Comparison of ENCODE assay signal across 1 cellular context in the genomic region with DNA sequence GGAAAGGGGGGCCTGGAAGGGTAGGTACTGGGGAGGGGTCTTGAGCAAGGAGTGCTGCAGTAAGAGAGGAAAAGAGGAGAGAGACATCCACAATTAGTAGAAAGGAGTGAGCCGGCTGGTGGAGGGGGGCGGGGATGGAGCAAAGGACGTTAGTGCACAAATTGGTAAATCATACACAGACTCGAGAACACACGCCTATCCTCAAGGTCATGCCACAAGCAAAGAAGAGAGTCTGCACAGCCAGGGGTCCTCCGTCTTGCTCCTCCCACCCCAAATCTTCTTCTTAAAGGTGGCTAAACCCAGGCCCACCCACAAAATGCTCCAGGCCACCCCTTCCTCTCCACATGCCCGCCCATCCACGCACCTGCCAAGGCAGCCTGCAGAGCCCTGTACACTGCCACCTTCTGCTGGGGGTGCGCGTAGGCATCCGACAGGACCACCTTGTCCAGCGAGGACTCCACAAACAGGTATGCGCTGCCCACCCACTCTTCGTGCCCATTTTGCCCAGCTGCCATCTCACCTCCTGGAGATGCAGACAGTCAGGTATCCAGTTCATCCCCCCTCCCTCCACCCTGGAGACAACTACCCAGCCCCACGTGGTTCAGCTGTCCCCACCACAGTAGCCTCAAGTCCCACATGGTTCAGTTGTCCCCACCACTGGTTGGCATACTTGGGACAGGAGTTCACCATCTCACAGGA.
TF ChIP-seq lines count a peak whose summit lies in the region.

No MANE protein-coding gene starts in this region.

TF ChIP-seq in WTC11, 78 proteins besides CTCF, POLR2A, EP300 and RAD21:
- TF ChIP-seq, protein P1, sequence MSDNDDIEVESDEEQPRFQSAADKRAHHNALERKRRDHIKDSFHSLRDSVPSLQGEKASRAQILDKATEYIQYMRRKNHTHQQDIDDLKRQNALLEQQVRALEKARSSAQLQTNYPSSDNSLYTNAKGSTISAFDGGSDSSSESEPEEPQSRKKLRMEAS (CRISPR knock-in tag; IDR thresholded peaks at IDR 0.05) = no peak
- TF ChIP-seq TCF7 (CRISPR knock-in tag; IDR thresholded peaks at IDR 0.05; ENCODE audit: low read depth) = no peak
- TF ChIP-seq ATF1 (CRISPR knock-in tag; IDR thresholded peaks at IDR 0.05) = no peak
- TF ChIP-seq, protein P2, sequence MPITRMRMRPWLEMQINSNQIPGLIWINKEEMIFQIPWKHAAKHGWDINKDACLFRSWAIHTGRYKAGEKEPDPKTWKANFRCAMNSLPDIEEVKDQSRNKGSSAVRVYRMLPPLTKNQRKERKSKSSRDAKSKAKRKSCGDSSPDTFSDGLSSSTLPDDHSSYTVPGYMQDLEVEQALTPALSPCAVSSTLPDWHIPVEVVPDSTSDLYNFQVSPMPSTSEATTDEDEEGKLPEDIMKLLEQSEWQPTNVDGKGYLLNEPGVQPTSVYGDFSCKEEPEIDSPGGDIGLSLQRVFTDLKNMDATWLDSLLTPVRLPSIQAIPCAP (CRISPR knock-in tag; IDR thresholded peaks at IDR 0.05) = no peak
- no peak for TF ChIP-seq CBFB (CRISPR knock-in tag; IDR thresholded peaks at IDR 0.05; ENCODE audit: low read depth)
- TF ChIP-seq SMAD3 (CRISPR knock-in tag; IDR thresholded peaks at IDR 0.05; ENCODE audit: borderline replicate concordance) = no peak
- TF ChIP-seq, protein P3, sequence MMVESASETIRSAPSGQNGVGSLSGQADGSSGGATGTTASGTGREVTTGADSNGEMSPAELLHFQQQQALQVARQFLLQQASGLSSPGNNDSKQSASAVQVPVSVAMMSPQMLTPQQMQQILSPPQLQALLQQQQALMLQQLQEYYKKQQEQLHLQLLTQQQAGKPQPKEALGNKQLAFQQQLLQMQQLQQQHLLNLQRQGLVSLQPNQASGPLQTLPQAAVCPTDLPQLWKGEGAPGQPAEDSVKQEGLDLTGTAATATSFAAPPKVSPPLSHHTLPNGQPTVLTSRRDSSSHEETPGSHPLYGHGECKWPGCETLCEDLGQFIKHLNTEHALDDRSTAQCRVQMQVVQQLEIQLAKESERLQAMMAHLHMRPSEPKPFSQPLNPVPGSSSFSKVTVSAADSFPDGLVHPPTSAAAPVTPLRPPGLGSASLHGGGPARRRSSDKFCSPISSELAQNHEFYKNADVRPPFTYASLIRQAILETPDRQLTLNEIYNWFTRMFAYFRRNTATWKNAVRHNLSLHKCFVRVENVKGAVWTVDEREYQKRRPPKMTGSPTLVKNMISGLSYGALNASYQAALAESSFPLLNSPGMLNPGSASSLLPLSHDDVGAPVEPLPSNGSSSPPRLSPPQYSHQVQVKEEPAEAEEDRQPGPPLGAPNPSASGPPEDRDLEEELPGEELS (CRISPR knock-in tag; IDR thresholded peaks at IDR 0.05) = no peak
- TF ChIP-seq TEAD1 (CRISPR knock-in tag; IDR thresholded peaks at IDR 0.05) = no peak
- no peak for TF ChIP-seq SMAD4 (CRISPR knock-in tag; IDR thresholded peaks at IDR 0.05)
- TF ChIP-seq NFATC4 (CRISPR knock-in tag; IDR thresholded peaks at IDR 0.05) = no peak
- TF ChIP-seq, protein P4, sequence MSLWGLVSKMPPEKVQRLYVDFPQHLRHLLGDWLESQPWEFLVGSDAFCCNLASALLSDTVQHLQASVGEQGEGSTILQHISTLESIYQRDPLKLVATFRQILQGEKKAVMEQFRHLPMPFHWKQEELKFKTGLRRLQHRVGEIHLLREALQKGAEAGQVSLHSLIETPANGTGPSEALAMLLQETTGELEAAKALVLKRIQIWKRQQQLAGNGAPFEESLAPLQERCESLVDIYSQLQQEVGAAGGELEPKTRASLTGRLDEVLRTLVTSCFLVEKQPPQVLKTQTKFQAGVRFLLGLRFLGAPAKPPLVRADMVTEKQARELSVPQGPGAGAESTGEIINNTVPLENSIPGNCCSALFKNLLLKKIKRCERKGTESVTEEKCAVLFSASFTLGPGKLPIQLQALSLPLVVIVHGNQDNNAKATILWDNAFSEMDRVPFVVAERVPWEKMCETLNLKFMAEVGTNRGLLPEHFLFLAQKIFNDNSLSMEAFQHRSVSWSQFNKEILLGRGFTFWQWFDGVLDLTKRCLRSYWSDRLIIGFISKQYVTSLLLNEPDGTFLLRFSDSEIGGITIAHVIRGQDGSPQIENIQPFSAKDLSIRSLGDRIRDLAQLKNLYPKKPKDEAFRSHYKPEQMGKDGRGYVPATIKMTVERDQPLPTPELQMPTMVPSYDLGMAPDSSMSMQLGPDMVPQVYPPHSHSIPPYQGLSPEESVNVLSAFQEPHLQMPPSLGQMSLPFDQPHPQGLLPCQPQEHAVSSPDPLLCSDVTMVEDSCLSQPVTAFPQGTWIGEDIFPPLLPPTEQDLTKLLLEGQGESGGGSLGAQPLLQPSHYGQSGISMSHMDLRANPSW (CRISPR knock-in tag; conservative IDR thresholded peaks at IDR 0.05; ENCODE audit: low read depth) = no peak
- TF ChIP-seq, protein P5, sequence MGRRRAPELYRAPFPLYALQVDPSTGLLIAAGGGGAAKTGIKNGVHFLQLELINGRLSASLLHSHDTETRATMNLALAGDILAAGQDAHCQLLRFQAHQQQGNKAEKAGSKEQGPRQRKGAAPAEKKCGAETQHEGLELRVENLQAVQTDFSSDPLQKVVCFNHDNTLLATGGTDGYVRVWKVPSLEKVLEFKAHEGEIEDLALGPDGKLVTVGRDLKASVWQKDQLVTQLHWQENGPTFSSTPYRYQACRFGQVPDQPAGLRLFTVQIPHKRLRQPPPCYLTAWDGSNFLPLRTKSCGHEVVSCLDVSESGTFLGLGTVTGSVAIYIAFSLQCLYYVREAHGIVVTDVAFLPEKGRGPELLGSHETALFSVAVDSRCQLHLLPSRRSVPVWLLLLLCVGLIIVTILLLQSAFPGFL (CRISPR knock-in tag; IDR thresholded peaks at IDR 0.05; ENCODE audit: borderline replicate concordance) = no peak
- TF ChIP-seq, protein P6, sequence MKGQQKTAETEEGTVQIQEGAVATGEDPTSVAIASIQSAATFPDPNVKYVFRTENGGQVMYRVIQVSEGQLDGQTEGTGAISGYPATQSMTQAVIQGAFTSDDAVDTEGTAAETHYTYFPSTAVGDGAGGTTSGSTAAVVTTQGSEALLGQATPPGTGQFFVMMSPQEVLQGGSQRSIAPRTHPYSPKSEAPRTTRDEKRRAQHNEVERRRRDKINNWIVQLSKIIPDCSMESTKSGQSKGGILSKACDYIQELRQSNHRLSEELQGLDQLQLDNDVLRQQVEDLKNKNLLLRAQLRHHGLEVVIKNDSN (CRISPR knock-in tag; IDR thresholded peaks at IDR 0.05) = no peak
- TF ChIP-seq, protein P7, sequence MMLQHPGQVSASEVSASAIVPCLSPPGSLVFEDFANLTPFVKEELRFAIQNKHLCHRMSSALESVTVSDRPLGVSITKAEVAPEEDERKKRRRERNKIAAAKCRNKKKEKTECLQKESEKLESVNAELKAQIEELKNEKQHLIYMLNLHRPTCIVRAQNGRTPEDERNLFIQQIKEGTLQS (CRISPR knock-in tag; conservative IDR thresholded peaks at IDR 0.05) = no peak
- TF ChIP-seq ESRRA (CRISPR knock-in tag; IDR thresholded peaks at IDR 0.05; ENCODE audit: borderline replicate concordance) = no peak
- TF ChIP-seq, protein P8, sequence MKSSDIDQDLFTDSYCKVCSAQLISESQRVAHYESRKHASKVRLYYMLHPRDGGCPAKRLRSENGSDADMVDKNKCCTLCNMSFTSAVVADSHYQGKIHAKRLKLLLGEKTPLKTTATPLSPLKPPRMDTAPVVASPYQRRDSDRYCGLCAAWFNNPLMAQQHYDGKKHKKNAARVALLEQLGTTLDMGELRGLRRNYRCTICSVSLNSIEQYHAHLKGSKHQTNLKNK (CRISPR knock-in tag; IDR thresholded peaks at IDR 0.05) = no peak
TF ChIP-seq in WTC11: peak in this region for 0.
